Comparison of ENCODE assay signal across 20 cellular contexts in the genomic region with DNA sequence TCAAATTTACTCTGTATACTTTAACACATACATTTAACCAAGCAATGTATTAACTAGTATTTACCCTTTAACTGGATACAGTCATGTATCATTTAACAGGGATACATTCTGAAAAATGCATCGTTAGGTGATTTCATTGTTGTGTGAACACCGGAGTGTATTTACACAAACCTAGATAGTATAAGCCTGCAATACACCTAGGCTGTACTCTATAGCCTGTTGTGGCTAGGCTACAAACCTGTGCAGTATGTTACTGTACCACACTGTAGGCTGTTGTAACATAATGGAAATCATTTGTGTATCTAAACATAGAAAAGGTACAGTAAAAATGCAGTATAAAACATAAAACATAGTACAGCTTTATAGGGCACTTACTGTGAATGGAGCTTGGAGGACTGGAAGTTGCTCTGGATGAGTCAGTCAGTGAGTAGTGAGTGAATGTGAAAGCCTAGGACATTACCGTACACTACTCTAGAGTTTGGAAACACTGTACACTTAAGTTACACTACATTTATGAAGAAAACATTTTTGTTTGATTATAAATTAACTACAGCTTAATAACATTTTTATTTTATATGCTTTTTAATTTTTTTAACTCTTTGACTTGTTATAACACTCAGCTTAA. TPM values are rescaled to one million over a fixed set of nuclear protein-coding genes. Genes with fewer than 3 reads are reported as not detected.
DNase-seq lines count a peak whose midpoint lies in the region; ATAC-seq and TF ChIP-seq lines count a peak whose summit lies in the region.
"Had no signal": no experiment of that assay in that cellular context is flagged by ENCODE, and none has a peak within 500 bp of the region (broad histone marks: within the 10 kb centered on the region; RNA-seq: fewer than 3 reads in every experiment).

No MANE protein-coding gene starts in this region.

- no peak for ATAC-seq in CD4-positive, alpha-beta T cell (ENCODE audit: poor library complexity)
- ATAC-seq in aorta (ENCODE audit: low FRiP score), result no peak
- ATAC-seq: Panc1, WTC11 had no signal

- H3K36me3 ChIP-seq in osteoblast (ENCODE audit: insufficient read depth, low read length) (no peaks in the 10 kb centered on the region), aorta (ENCODE audit: control insufficient read depth in 1 of 2, insufficient read depth in 2 of 2, low read length in 1 of 2) (no peaks in the 10 kb centered on the region)
- H3K36me3 ChIP-seq: BLaER1, neural progenitor cell had no signal

- no peak overlapping the region for H3K4me3 ChIP-seq in epithelial cell of esophagus (ENCODE audit: low read length)
- no peak overlapping the region for H3K4me3 ChIP-seq in osteoblast (ENCODE audit: insufficient read depth, low read length)
- H3K4me3 ChIP-seq in aorta (ENCODE audit: low read length in 2 of 2), result no peak overlapping the region
- H3K4me3 ChIP-seq: BLaER1, neural progenitor cell had no signal

- peaks cover 23% of the 10 kb centered on the region for H3K4me1 ChIP-seq in osteoblast (ENCODE audit: insufficient read depth, low read length)
- H3K4me1 ChIP-seq in aorta (ENCODE audit: control insufficient read depth in 1 of 2, insufficient read depth in 2 of 2, low read length in 2 of 2), result peaks cover 2 to 4% of the 10 kb centered on the region in 2 donors
- H3K4me1 ChIP-seq: BLaER1 had no signal

- H3K27me3 ChIP-seq in osteoblast (ENCODE audit: insufficient read depth, low read length) (no peaks in the 10 kb centered on the region), aorta (ENCODE audit: control insufficient read depth in 1 of 2, insufficient read depth in 2 of 2, low read length in 1 of 2) (no peaks in the 10 kb centered on the region)
- no peaks in the 10 kb centered on the region for H3K27me3 ChIP-seq in CD4-positive, alpha-beta T cell (ENCODE audit: control insufficient read depth, insufficient read depth, low read length)
- H3K27me3 ChIP-seq: BLaER1, neural progenitor cell had no signal

- no peak overlapping the region for H3K27ac Mint-ChIP-seq in CD4-positive, alpha-beta T cell
- H3K27ac Mint-ChIP-seq: brain, neural progenitor cell, WTC11 had no signal

- H3K4me1 Mint-ChIP-seq in CD4-positive, alpha-beta T cell (ENCODE audit: low read depth), result no peaks in the 10 kb centered on the region
- H3K4me1 Mint-ChIP-seq: WTC11 had no signal

- WGBS in aorta, 2 donors, result 74 to 82% methylated on average over 3 of the region's 3 CpGs

- H3K4me2 ChIP-seq in osteoblast (ENCODE audit: insufficient read depth, low read length), result peak overlapping the region; percentile 17
- H3K4me2 ChIP-seq: BLaER1, neural progenitor cell had no signal

- CTCF ChIA-PET in CD4-positive, alpha-beta T cell (lab: Charles Lee), result no interaction called here

- H3K9me3 ChIP-seq in osteoblast (ENCODE audit: low read depth, low read length) (no peaks in the 10 kb centered on the region), aorta (ENCODE audit: control insufficient read depth, low read length) (no peaks in the 10 kb centered on the region)
- H3K9me3 ChIP-seq in CD4-positive, alpha-beta T cell (ENCODE audit: control insufficient read depth, low read length), result no peaks in the 10 kb centered on the region
- H3K9me3 ChIP-seq: BLaER1 had no signal

- TF ChIP-seq CTCF in epithelial cell of esophagus (IDR thresholded peaks at IDR 0.05; ENCODE audit: insufficient read depth, low read depth, low read length, missing control alignments), result no peak
- TF ChIP-seq CTCF in osteoblast (IDR thresholded peaks at IDR 0.05; ENCODE audit: extremely low read depth, low read depth, low read length), result no peak
- TF ChIP-seq CTCF in CD4-positive, alpha-beta T cell (IDR thresholded peaks at IDR 0.05), result no peak

- H3K79me2 ChIP-seq in osteoblast (ENCODE audit: insufficient read depth, low read length), result no peaks in the 10 kb centered on the region

- DNase-seq in EH (ENCODE audit: low read depth) (peak; percentile 69), RPMI7951 (ENCODE audit: low read depth) (peak; percentile 43), epithelial cell of esophagus (ENCODE audit: low read depth) (peak; percentile 75), osteoblast (ENCODE audit: insufficient read length, low spot score, missing footprints) (no peak), aorta (no peak)
- DNase-seq in CD4-positive, alpha-beta T cell, result no peak
- DNase-seq in activated effector memory CD4-positive, alpha-beta T cell treated with anti-CD3 and anti-CD28 coated beads, Interleukin-2, amount 50 U/mL, for 16 hours, result no peak
- DNase-seq: activated CD8-positive, alpha-beta memory T cell treated with anti-CD3 and anti-CD28 coated beads for 24 hours; activated effector memory CD4-positive, alpha-beta T cell treated with Interleukin-2 at 50 U/mL for 16 hours; DND-41; effector CD8-positive, alpha-beta T cell; Kasumi-1; NCI-H1694 treated with DMSO at 0.1 percent for 48 hours; NCI-H526; retina had no signal

- no peaks in the 10 kb centered on the region for H3K9me3 Mint-ChIP-seq in CD4-positive, alpha-beta T cell
- H3K9me3 Mint-ChIP-seq: neural progenitor cell, WTC11 had no signal

- no peaks in the 10 kb centered on the region for H3K36me3 Mint-ChIP-seq in CD4-positive, alpha-beta T cell (ENCODE audit: low read depth)
- H3K36me3 Mint-ChIP-seq: brain, neural progenitor cell, WTC11 had no signal

- POLR2A ChIA-PET in CD4-positive, alpha-beta T cell (lab: Charles Lee), result no interaction called here

- H3K27me3 Mint-ChIP-seq in CD4-positive, alpha-beta T cell, result peaks cover 13% of the 10 kb centered on the region

- H4K20me1 ChIP-seq in osteoblast (ENCODE audit: insufficient read depth, low read length), result no peaks in the 10 kb centered on the region
- H4K20me1 ChIP-seq: BLaER1 had no signal

- H3K4me3 Mint-ChIP-seq in CD4-positive, alpha-beta T cell, result no peak overlapping the region
- H3K4me3 Mint-ChIP-seq: brain, neural progenitor cell, WTC11 had no signal

- H2AFZ ChIP-seq in osteoblast (ENCODE audit: low read length), result peak overlapping the region; percentile 52
- H2AFZ ChIP-seq: neural progenitor cell had no signal

- H3K27ac ChIP-seq in osteoblast (ENCODE audit: low read depth, low read length) (no peak overlapping the region), aorta (ENCODE audit: low read depth in 1 of 2, low read length in 2 of 2) (no peak overlapping the region)
- H3K27ac ChIP-seq in CD4-positive, alpha-beta T cell (ENCODE audit: low read depth, low read length), result no peak overlapping the region
- H3K27ac ChIP-seq: BLaER1, neural progenitor cell had no signal

- intact Hi-C loops in CD4-positive, alpha-beta T cell (cut with DNase I, micrococcal nuclease), result no loop called here
- intact Hi-C loops in aorta (cut with DNase I), result no loop called here

RNA-seq across cellular contexts. Expression of a gene that starts 21.3 kb away (rescaled TPM):
- total RNA-seq in RPMI7951 (2014; rRNA removed; shearing (Covaris generic)), result 18.3 and 24.1 TPM in 2 replicates
- total RNA-seq in osteoblast, result 130 and 142 TPM in 2 replicates
- not detected for total RNA-seq in CD4-positive, alpha-beta T cell
- total RNA-seq in aorta, result 10 to 100 TPM; 11.9 to 22.1 TPM
- 10 to 100 TPM; 29.3 to 42.1 TPM for polyA plus RNA-seq in aorta

Comparison
In these comparisons a context has a peak if more than half of its experiments do, and no peak if none do; other contexts are left out.
1. DNase-seq: peak in EH (single experiment), RPMI7951 (single experiment) and epithelial cell of esophagus (single experiment); none in osteoblast (single experiment), CD4-positive, alpha-beta T cell (0 of 10), activated effector memory CD4-positive, alpha-beta T cell treated with anti-CD3 and anti-CD28 coated beads, Interleukin-2, amount 50 U/mL, for 16 hours (single experiment) and aorta (0 of 2).
2. RNA of a gene that starts 21.3 kb away (total RNA-seq): 130 to 142 TPM in osteoblast, 11.9 to 22.1 TPM in aorta and 18.3 to 24.1 TPM in RPMI7951; not detected in CD4-positive, alpha-beta T cell; every median in the first group is over 10 times any median in the second.